In the genomic region with DNA sequence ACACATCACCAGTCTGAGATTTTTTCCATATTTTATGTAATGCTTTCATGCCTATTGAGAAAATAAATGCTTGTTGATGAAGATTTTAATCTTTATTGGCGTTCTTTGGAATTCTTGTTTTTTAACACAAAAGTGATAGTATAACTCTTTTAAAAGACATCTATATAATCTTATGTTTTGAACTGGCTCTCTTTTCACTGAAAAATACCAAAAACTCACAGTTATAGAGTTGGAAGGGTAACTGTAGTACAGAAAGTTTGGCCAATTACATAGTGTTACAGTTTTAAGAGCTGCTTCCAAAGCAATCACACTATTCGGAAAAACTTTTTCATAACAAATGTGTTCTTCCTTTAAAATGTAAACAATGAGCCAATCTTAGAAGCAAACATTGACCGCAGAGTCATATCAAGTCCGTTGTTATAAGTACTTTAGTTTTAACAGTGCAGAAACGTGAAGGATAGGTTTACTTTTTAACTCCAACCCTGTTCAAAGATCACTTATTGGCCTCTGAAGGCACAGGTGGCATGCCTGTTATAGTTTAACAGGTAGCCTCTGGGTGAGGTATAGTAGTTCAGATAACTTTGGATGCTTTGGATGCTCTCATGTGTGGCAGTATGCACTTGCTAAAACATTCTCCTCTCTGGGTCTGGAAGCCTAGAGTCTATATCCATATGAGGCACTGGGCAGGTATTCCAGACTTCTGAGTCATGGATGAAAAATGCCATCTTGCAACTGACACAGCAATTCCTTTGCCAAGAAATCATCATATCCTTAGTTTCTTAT, we compare ENCODE assay signal across 8 cellular contexts. TPM values are rescaled to one million over a fixed set of nuclear protein-coding genes. Genes with fewer than 3 reads are reported as not detected.
DNase-seq lines count a peak whose midpoint lies in the region; ATAC-seq, FAIRE-seq and TF ChIP-seq lines count a peak whose summit lies in the region.

No MANE protein-coding gene starts in this region.

- H3K36me3 Mint-ChIP-seq in astrocyte (ENCODE audit: low read depth, unreplicated experiment): no peaks in the 10 kb centered on the region

- TF ChIP-seq CTCF in HCT116 (IDR thresholded peaks at IDR 0.05 in 2 of 3, conservative IDR thresholded peaks at IDR 0.05 in 1 of 3; ENCODE audit: borderline replicate concordance in 1 of 3, insufficient read depth in 1 of 3, low read depth in 2 of 3, low read length in 2 of 3) (no peak), astrocyte (IDR thresholded peaks at IDR 0.05; ENCODE audit: insufficient read depth, low read depth, low read length) (no peak), kidney (IDR thresholded peaks at IDR 0.05; ENCODE audit: borderline replicate concordance, extremely low read depth, insufficient read depth) (no peak), stomach (IDR thresholded peaks at IDR 0.05) (no peak)

- ATAC-seq in HCT116: peak; percentile 86
- ATAC-seq in HG03521 (IDR thresholded peaks at IDR 0.05; ENCODE audit: unreplicated experiment): no peak
- ATAC-seq in GM18519 (IDR thresholded peaks at IDR 0.05; ENCODE audit: low FRiP score, unreplicated experiment): no peak

- H3K36me3 ChIP-seq in HCT116 (ENCODE audit: control insufficient read depth in 1 of 2, insufficient read depth in 2 of 2, low read length in 2 of 2) (no peaks in the 10 kb centered on the region), astrocyte (ENCODE audit: insufficient read depth, low read length) (no peaks in the 10 kb centered on the region), kidney (ENCODE audit: control insufficient read depth in 1 of 2, insufficient read depth in 2 of 2, low read length in 2 of 2) (no peaks in the 10 kb centered on the region), stomach (no peaks in the 10 kb centered on the region)

- H3K4me3 Mint-ChIP-seq in astrocyte (ENCODE audit: unreplicated experiment): no peak overlapping the region

- H3K4me1 ChIP-seq in HCT116 (ENCODE audit: control insufficient read depth in 1 of 2, insufficient read depth in 2 of 2, low read length in 2 of 2) (peaks cover 21 to 43% of the 10 kb centered on the region in 2 experiments), astrocyte (ENCODE audit: insufficient read depth, low read length) (peaks cover 31% of the 10 kb centered on the region), kidney (ENCODE audit: control insufficient read depth in 1 of 2, insufficient read depth in 1 of 2, low read depth in 1 of 2, low read length in 2 of 2) (peaks cover 2 to 15% of the 10 kb centered on the region in 2 donors), stomach (peaks cover 6 to 49% (median 21%) of the 10 kb centered on the region in 4 donors)

- BruUV-seq in HCT116 (replicated peaks; lab: Mats Ljungman, UMichigan): no TSS peak

- H3K4me3 ChIP-seq in HCT116 (replicated peaks in 1 of 2; ENCODE audit: low read depth in 1 of 2, low read length in 2 of 2): peak overlapping the region in 1 of 2 experiments; percentile 21; a peak in 1 of 4 replicates
- no peak overlapping the region for H3K4me3 ChIP-seq in astrocyte (ENCODE audit: insufficient read depth, low read depth, low read length)
- H3K4me3 ChIP-seq in kidney (ENCODE audit: low read length in 2 of 2): no peak overlapping the region
- no peak overlapping the region for H3K4me3 ChIP-seq in stomach

- DNase-seq in HCT116 (ENCODE audit: low read depth, low spot score) (peak; percentile 75), astrocyte (ENCODE audit: low read depth) (peak; percentile 86), kidney (no peak), stomach (no peak), NCI-H82 treated with DMSO at 0.1 percent for 48 hours (lab: John Stamatoyannopoulos, UW; ENCODE audit: unreplicated experiment) (no peak), NCI-H2081 (lab: John Stamatoyannopoulos, UW) (no peak)

- peak overlapping the region; percentile 94 for H3K27ac Mint-ChIP-seq in astrocyte (ENCODE audit: unreplicated experiment)

- intact Hi-C loops in HCT116 (cut with micrococcal nuclease): no loop called here
- intact Hi-C loops in kidney (cut with DNase I): no loop called here
- intact Hi-C loops in stomach (cut with DNase I; ENCODE audit: low total_unique reads): no loop called here

- H3K4me2 ChIP-seq in HCT116 (ENCODE audit: low read length): peak overlapping the region; percentile 70
- H3K4me2 ChIP-seq in astrocyte (ENCODE audit: low read length): peak overlapping the region; percentile 34

- WGBS in stomach, 5 donors: 20 to 39% (median 24%) methylated on average over 5 of the region's 5 CpGs

- no peaks in the 10 kb centered on the region for H3K9me2 ChIP-seq in HCT116 (ENCODE audit: insufficient read depth)

- RAD21 ChIA-PET in HCT116 (lab: Charles Lee; ENCODE audit: low non-redundant PET in 1 of 2, low total read pairs in 2 of 2, uncharacterized antibody in 2 of 2, unreplicated experiment in 2 of 2): no interaction called here

- no peak overlapping the region for H3K27ac ChIP-seq in HCT116 (ENCODE audit: low read depth, low read length)
- peak overlapping the region; percentile 72 for H3K27ac ChIP-seq in astrocyte (ENCODE audit: low read depth, low read length)
- H3K27ac ChIP-seq in kidney (ENCODE audit: low read depth in 2 of 2, low read length in 2 of 2): peak overlapping the region; percentile 30 to 86
- H3K27ac ChIP-seq in stomach: peak overlapping the region; percentile 22 to 81 (median 67)

- no peaks in the 10 kb centered on the region for H3K27me3 Mint-ChIP-seq in astrocyte (ENCODE audit: low read depth, unreplicated experiment)

- peak overlapping the region; percentile 70 for H2AFZ ChIP-seq in HCT116 (ENCODE audit: low read depth, low read length, poor library complexity, severe bottlenecking)
- H2AFZ ChIP-seq in astrocyte (ENCODE audit: low read depth, low read length): no peak overlapping the region

- H3K9me3 Mint-ChIP-seq in astrocyte (ENCODE audit: unreplicated experiment): no peaks in the 10 kb centered on the region

- H3K9me3 ChIP-seq in HCT116 (ENCODE audit: control insufficient read depth in 1 of 2, insufficient read depth in 1 of 2, low read depth in 1 of 2, low read length in 2 of 2) (no peaks in the 10 kb centered on the region), astrocyte (ENCODE audit: insufficient read depth, low read depth, low read length) (no peaks in the 10 kb centered on the region), kidney (ENCODE audit: control insufficient read depth in 1 of 2, low read length in 2 of 2) (no peaks in the 10 kb centered on the region), stomach (no peaks in the 10 kb centered on the region)

- H4K20me1 ChIP-seq in HCT116 (ENCODE audit: insufficient read depth) (no peaks in the 10 kb centered on the region), astrocyte (ENCODE audit: insufficient read depth, low read length) (no peaks in the 10 kb centered on the region)

- H3K27me3 ChIP-seq in HCT116 (ENCODE audit: insufficient read depth, low read length) (no peaks in the 10 kb centered on the region), astrocyte (ENCODE audit: insufficient read depth, low read length) (no peaks in the 10 kb centered on the region), stomach (no peaks in the 10 kb centered on the region)

- CTCF ChIA-PET in HCT116 (lab: Charles Lee): no interaction called here

- H3K4me1 Mint-ChIP-seq in astrocyte (ENCODE audit: low read depth, unreplicated experiment): peaks cover 40% of the 10 kb centered on the region

- H3K9ac ChIP-seq in HCT116 (ENCODE audit: low read length) (no peak overlapping the region), astrocyte (ENCODE audit: low read length) (peak overlapping the region; percentile 50), kidney (ENCODE audit: low read length in 2 of 2) (peak overlapping the region; percentile 7 to 41)

- TF ChIP-seq RAD21 in HCT116 (IDR thresholded peaks at IDR 0.05; ENCODE audit: low read depth): peak; percentile 10; the same call in 1 of the 2 replicates

- peak; percentile 77 for FAIRE-seq in astrocyte (lab: Jason Lieb, UNC)
- peak; percentile 96 for FAIRE-seq in kidney (lab: Jason Lieb, UNC)

- POLR2A ChIA-PET in HCT116 (lab: Charles Lee): interaction anchor here (1.4 kb wide), 1 partner anchor 9 kb away, joined by 3 read pairs; no protein-coding TSS in a partner anchor

- no peak for TF ChIP-seq EP300 in stomach (IDR thresholded peaks at IDR 0.05)

- no peak for TF ChIP-seq POLR2A in HCT116 (IDR thresholded peaks at IDR 0.05; ENCODE audit: borderline replicate concordance, extremely low read depth, insufficient read depth, insufficient read length)
- TF ChIP-seq POLR2A in stomach (IDR thresholded peaks at IDR 0.05): no peak

- H3K79me2 ChIP-seq in HCT116 (ENCODE audit: insufficient read depth, low read length) (no peaks in the 10 kb centered on the region), astrocyte (ENCODE audit: insufficient read depth, low read length) (no peaks in the 10 kb centered on the region)

TF ChIP-seq in HCT116, 20 proteins besides CTCF, POLR2A, EP300 and RAD21:
- peak; percentile 88 for TF ChIP-seq SRF (IDR thresholded peaks at IDR 0.05; ENCODE audit: low read depth)
- no peak for TF ChIP-seq EZH2phosphoT487 (IDR thresholded peaks at IDR 0.05; ENCODE audit: borderline replicate concordance)
- peak; percentile 71 for TF ChIP-seq SP1 (IDR thresholded peaks at IDR 0.05; ENCODE audit: low read depth)
- TF ChIP-seq FOSL1 (IDR thresholded peaks at IDR 0.05; ENCODE audit: low read depth): peak; percentile 87
- TF ChIP-seq ZFX (IDR thresholded peaks at IDR 0.05): no peak
- TF ChIP-seq JUND (IDR thresholded peaks at IDR 0.05): peak; percentile 83
- TF ChIP-seq, protein P1, sequence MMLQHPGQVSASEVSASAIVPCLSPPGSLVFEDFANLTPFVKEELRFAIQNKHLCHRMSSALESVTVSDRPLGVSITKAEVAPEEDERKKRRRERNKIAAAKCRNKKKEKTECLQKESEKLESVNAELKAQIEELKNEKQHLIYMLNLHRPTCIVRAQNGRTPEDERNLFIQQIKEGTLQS (IDR thresholded peaks at IDR 0.05): no peak
- TF ChIP-seq CEBPB (IDR thresholded peaks at IDR 0.05; ENCODE audit: low read depth): peak; percentile 29; the same call in 1 of the 2 replicates

RNA-seq across cellular contexts. Expression of gene NTN4, which starts 12.1 kb away (rescaled TPM):
- total RNA-seq in HCT116 (2021; ENCODE audit: unreplicated experiment): 4.3 TPM
- 2.7 and 3.1 TPM in 2 replicates for polyA plus RNA-seq in HCT116 (2012)
- total RNA-seq in astrocyte: 22.6 and 28.9 TPM in 2 replicates
- total RNA-seq in kidney: 83.2 TPM
- 71.0 TPM for polyA plus RNA-seq in kidney (ENCODE audit: insufficient read depth, low read depth, low replicate concordance)
- 100 to 1,000 TPM in 1 of 5 donors, 10 to 100 TPM in 4; 11.0 to 110 (median 50.7) TPM for total RNA-seq in stomach
- 10 to 100 TPM; 10.5 to 23.5 (median 13.0) TPM for polyA plus RNA-seq in stomach

RNA-seq across cellular contexts. Expression of gene SNRPF, which starts 56.1 kb away (rescaled TPM):
- total RNA-seq in HCT116 (2021; ENCODE audit: unreplicated experiment) (56.3 TPM), astrocyte (23.1 and 24.9 TPM in 2 replicates), kidney (17.7 TPM), stomach (10 to 100 TPM in 3 of 5 donors, not detected in 2; 10.9 to 34.8 (median 22.4) TPM)
- polyA plus RNA-seq in HCT116 (2012): 77.5 and 113 TPM in 2 replicates
- polyA plus RNA-seq in kidney (ENCODE audit: insufficient read depth, low read depth, low replicate concordance) (42.1 TPM), stomach (10 to 100 TPM; 27.5 to 55.4 (median 44.1) TPM)

Comparison
In these comparisons a context has a peak if more than half of its experiments do, and no peak if none do; other contexts are left out.
1. DNase-seq: peak in HCT116 (single experiment) and astrocyte (single experiment); none in kidney (single experiment), stomach (single experiment), NCI-H82 treated with DMSO at 0.1 percent for 48 hours (single experiment) and NCI-H2081 (0 of 2).